ENCODE assay signal across 19 cellular contexts in genomic region chr2:196295005-196295404, GRCh38.
DNase-seq lines count a peak whose midpoint lies in the region; ATAC-seq and TF ChIP-seq lines count a peak whose summit lies in the region.
"Had no signal": no experiment of that assay in that cellular context is flagged by ENCODE, and none has a peak within 500 bp of the region (broad histone marks: within the 10 kb centered on the region; RNA-seq: fewer than 3 reads in every experiment).

No MANE protein-coding gene starts in this region.

- intact Hi-C loops in MCF 10A (cut with micrococcal nuclease): loop anchor here (2.0 kb wide), 1 partner anchor 306 kb away; no protein-coding TSS in a partner anchor

- DNase-seq in activated CD8-positive, alpha-beta memory T cell treated with anti-CD3 and anti-CD28 coated beads, Interleukin-2, amount 10 ng/mL, durations not matched to agents 7 days and 5 days: no peak
- no peak for DNase-seq in activated CD8-positive, alpha-beta memory T cell treated with anti-CD3 and anti-CD28 coated beads for 24 hours
- DNase-seq in LHCN-M2 (ENCODE audit: low read depth) (peak; percentile 79), MCF 10A (ENCODE audit: unreplicated experiment) (no peak), T-helper 9 cell (no peak)
- no peak for DNase-seq in activated naive CD4-positive, alpha-beta T cell treated with Interleukin-2 at 50 U/mL for 16 hours
- DNase-seq in effector CD4-positive, alpha-beta T cell: no peak
- DNase-seq: 8988T; activated effector memory CD4-positive, alpha-beta T cell treated with anti-CD3 and anti-CD28 coated beads, Interleukin-2, amount 50 U/mL, for 16 hours; DMS79 treated with DMSO at 0.1 percent for 48 hours; heart left ventricle; islet precursor cell; Kasumi-1; NCI-H1930; NCI-H524 treated with DMSO at 0.1 percent for 48 hours; nucleus accumbens; transverse colon; WERI-Rb-1 had no signal

- peak overlapping the region; percentile 33 for H3K27ac Mint-ChIP-seq in activated CD8-positive, alpha-beta memory T cell treated with anti-CD3 and anti-CD28 coated beads, Interleukin-2, amount 10 ng/mL, durations not matched to agents 7 days and 5 days
- peak overlapping the region; percentile 35 for H3K27ac Mint-ChIP-seq in MCF 10A (ENCODE audit: low read depth, unreplicated experiment)
- peak overlapping the region; percentile 23 for H3K27ac Mint-ChIP-seq in stimulated activated memory B cell treated with anti-CD40 and anti-IgM and Interleukin-4, amounts not matched to agents 10 μg/mL and 1 μg/mL and 100 μg/mL, for 72 hours

- no peak for TF ChIP-seq CTCF in MCF 10A (IDR thresholded peaks at IDR 0.05; ENCODE audit: unreplicated experiment)

- no peaks in the 10 kb centered on the region for H3K36me3 Mint-ChIP-seq in activated CD8-positive, alpha-beta memory T cell treated with anti-CD3 and anti-CD28 coated beads, Interleukin-2, amount 10 ng/mL, durations not matched to agents 7 days and 5 days
- H3K36me3 Mint-ChIP-seq in MCF 10A (ENCODE audit: insufficient read depth, unreplicated experiment): no peaks in the 10 kb centered on the region
- H3K36me3 Mint-ChIP-seq in stimulated activated memory B cell treated with anti-CD40 and anti-IgM and Interleukin-4, amounts not matched to agents 10 μg/mL and 1 μg/mL and 100 μg/mL, for 72 hours: no peaks in the 10 kb centered on the region

- no peak overlapping the region for H3K4me3 Mint-ChIP-seq in activated CD8-positive, alpha-beta memory T cell treated with anti-CD3 and anti-CD28 coated beads, Interleukin-2, amount 10 ng/mL, durations not matched to agents 7 days and 5 days
- no peak overlapping the region for H3K4me3 Mint-ChIP-seq in MCF 10A (ENCODE audit: unreplicated experiment)
- no peak overlapping the region for H3K4me3 Mint-ChIP-seq in stimulated activated memory B cell treated with anti-CD40 and anti-IgM and Interleukin-4, amounts not matched to agents 10 μg/mL and 1 μg/mL and 100 μg/mL, for 72 hours

- H3K4me1 Mint-ChIP-seq in activated CD8-positive, alpha-beta memory T cell treated with anti-CD3 and anti-CD28 coated beads, Interleukin-2, amount 10 ng/mL, durations not matched to agents 7 days and 5 days: peaks cover 32% of the 10 kb centered on the region
- peaks cover 36% of the 10 kb centered on the region for H3K4me1 Mint-ChIP-seq in MCF 10A (ENCODE audit: insufficient read depth, unreplicated experiment)
- H3K4me1 Mint-ChIP-seq in stimulated activated memory B cell treated with anti-CD40 and anti-IgM and Interleukin-4, amounts not matched to agents 10 μg/mL and 1 μg/mL and 100 μg/mL, for 72 hours: peaks cover 35% of the 10 kb centered on the region

- H3K9me3 Mint-ChIP-seq in activated CD8-positive, alpha-beta memory T cell treated with anti-CD3 and anti-CD28 coated beads, Interleukin-2, amount 10 ng/mL, durations not matched to agents 7 days and 5 days (ENCODE audit: low read depth): no peaks in the 10 kb centered on the region
- no peaks in the 10 kb centered on the region for H3K9me3 Mint-ChIP-seq in MCF 10A (ENCODE audit: unreplicated experiment)
- H3K9me3 Mint-ChIP-seq in stimulated activated memory B cell treated with anti-CD40 and anti-IgM and Interleukin-4, amounts not matched to agents 10 μg/mL and 1 μg/mL and 100 μg/mL, for 72 hours: no peaks in the 10 kb centered on the region

- no peak for ATAC-seq in activated CD8-positive, alpha-beta memory T cell treated with anti-CD3 and anti-CD28 coated beads, Interleukin-2, amount 10 ng/mL, durations not matched to agents 7 days and 5 days
- ATAC-seq in stimulated activated memory B cell treated with anti-CD40 and anti-IgM and Interleukin-4, amounts not matched to agents 10 μg/mL and 1 μg/mL and 100 μg/mL, for 72 hours: no peak
- ATAC-seq: heart left ventricle had no signal

- BruUV-seq in MCF 10A (replicated peaks; lab: Mats Ljungman, UMichigan): no TSS peak

- CTCF ChIA-PET in activated CD8-positive, alpha-beta memory T cell treated with anti-CD3 and anti-CD28 coated beads, Interleukin-2, amount 10 ng/mL, durations not matched to agents 7 days and 5 days (lab: Charles Lee): interaction anchor here (1.6 kb wide), 1 partner anchor 217 kb away, joined by 5 read pairs; no protein-coding TSS in a partner anchor
- CTCF ChIA-PET in MCF 10A (lab: Yijun Ruan, JAX): interaction anchor here (0.7 to 3.0 kb wide), 7 partner anchors 8 to 1031 kb away, joined by 3 to 19 read pairs (median 4); no protein-coding TSS in a partner anchor

- H3K27me3 Mint-ChIP-seq in activated CD8-positive, alpha-beta memory T cell treated with anti-CD3 and anti-CD28 coated beads, Interleukin-2, amount 10 ng/mL, durations not matched to agents 7 days and 5 days: no peaks in the 10 kb centered on the region
- H3K27me3 Mint-ChIP-seq in MCF 10A (ENCODE audit: insufficient read depth, unreplicated experiment): no peaks in the 10 kb centered on the region
- H3K27me3 Mint-ChIP-seq in stimulated activated memory B cell treated with anti-CD40 and anti-IgM and Interleukin-4, amounts not matched to agents 10 μg/mL and 1 μg/mL and 100 μg/mL, for 72 hours: no peaks in the 10 kb centered on the region

- POLR2A ChIA-PET in MCF 10A (lab: Yijun Ruan, JAX): interaction anchor here (0.9 to 2.8 kb wide), 2 partner anchors 125 to 127 kb away, joined by 3 to 11 read pairs; no protein-coding TSS in a partner anchor
